In genomic region chr14:20461230-20462141, GRCh38 we compare ENCODE assay signal across 1 cellular context.
TF ChIP-seq lines count a peak whose summit lies in the region.

PIP4P1 (minus strand) TSS chr14:20461434; CDS start chr14:20461325, 109 bp downstream.

TF ChIP-seq in K562, 482 proteins besides CTCF, POLR2A, EP300 and RAD21 (continued from another document and continues in another):
- TF ChIP-seq AFF1 (IDR thresholded peaks at IDR 0.05; ENCODE audit: low read depth in 1 of 2, partially characterized antibody in 2 of 2) (peak in 1 of 2 experiments; percentile 23), CBFA2T2 (conservative IDR thresholded peaks at IDR 0.05) (peak; percentile 95), MEIS2 (IDR thresholded peaks at IDR 0.05; ENCODE audit: partially characterized antibody) (peak; percentile 67), ARNT (IDR thresholded peaks at IDR 0.05) (0 out of 4 replicates have a peak, but pooled peaks of 1 of the 2 experiments have one; percentile 29), CBX1 (IDR thresholded peaks at IDR 0.05; ENCODE audit: low read depth) (peak; percentile 67; the same call in 1 of the 2 replicates), MAX (CRISPR knock-in tag; IDR thresholded peaks at IDR 0.05) (peak; percentile 96), MAFK (IDR thresholded peaks at IDR 0.05; ENCODE audit: low read length) (peak; percentile 63), TAF15 (IDR thresholded peaks at IDR 0.05; ENCODE audit: low read depth, low read length) (no peak), ZNF316 (IDR thresholded peaks at IDR 0.05) (peak; percentile 82), CEBPB (tag; IDR thresholded peaks at IDR 0.05) (peak; percentile 97), THAP12 (CRISPR knock-in tag; IDR thresholded peaks at IDR 0.05) (0 out of 2 replicates have a peak, but pooled peaks have one; percentile 34), DACH1 (IDR thresholded peaks at IDR 0.05; ENCODE audit: partially characterized antibody) (no peak), HNRNPLL (IDR thresholded peaks at IDR 0.05; ENCODE audit: low read depth, low read length, poor library complexity, severe bottlenecking) (peak; percentile 61), MAFF (IDR thresholded peaks at IDR 0.05; ENCODE audit: low read length) (peak; percentile 36; the same call in 1 of the 2 replicates), C11orf30 (IDR thresholded peaks at IDR 0.05; ENCODE audit: low read depth) (peak; percentile 91), NR2C2 (CRISPR knock-in tag; IDR thresholded peaks at IDR 0.05) (no peak), NR2C2 (tag; IDR thresholded peaks at IDR 0.05) (peak; percentile 83), ZSCAN29 (IDR thresholded peaks at IDR 0.05) (0 out of 2 replicates have a peak, but pooled peaks have one; percentile 18), CLOCK (CRISPR knock-in tag; IDR thresholded peaks at IDR 0.05; ENCODE audit: borderline replicate concordance) (peak; percentile 92; the same call in 1 of the 2 replicates), ATF7 (IDR thresholded peaks at IDR 0.05) (peak; percentile 87), PRDM10 (IDR thresholded peaks at IDR 0.05; ENCODE audit: partially characterized antibody) (peak; percentile 51), POLR2B (IDR thresholded peaks at IDR 0.05; ENCODE audit: low read depth, partially characterized antibody) (peak; percentile 76), CREB5 (CRISPR knock-in tag; IDR thresholded peaks at IDR 0.05) (no peak), SREBF1 (IDR thresholded peaks at IDR 0.05; ENCODE audit: borderline replicate concordance, low read depth, low read length) (0 out of 2 replicates have a peak, but pooled peaks have one; percentile 35), PML (IDR thresholded peaks at IDR 0.05; ENCODE audit: low read length) (peak; percentile 58; the same call in 1 of the 2 replicates), PRPF4 (IDR thresholded peaks at IDR 0.05; ENCODE audit: insufficient read depth, low read depth, low read length, poor library complexity, severe bottlenecking) (no peak), NFYB (IDR thresholded peaks at IDR 0.05; ENCODE audit: extremely low read depth, insufficient read length) (peak; percentile 56), KDM5B (IDR thresholded peaks at IDR 0.05; ENCODE audit: insufficient replicate concordance, low read depth, low read length) (peak; percentile 84), ZNF280A (IDR thresholded peaks at IDR 0.05; ENCODE audit: low read depth, partially characterized antibody) (no peak), ZBTB5 (IDR thresholded peaks at IDR 0.05) (peak; percentile 80; the same call in 1 of the 2 replicates), ZBTB12 (CRISPR knock-in tag; IDR thresholded peaks at IDR 0.05) (peak; percentile 61; the same call in 1 of the 2 replicates)
- TF ChIP-seq, protein P1, sequence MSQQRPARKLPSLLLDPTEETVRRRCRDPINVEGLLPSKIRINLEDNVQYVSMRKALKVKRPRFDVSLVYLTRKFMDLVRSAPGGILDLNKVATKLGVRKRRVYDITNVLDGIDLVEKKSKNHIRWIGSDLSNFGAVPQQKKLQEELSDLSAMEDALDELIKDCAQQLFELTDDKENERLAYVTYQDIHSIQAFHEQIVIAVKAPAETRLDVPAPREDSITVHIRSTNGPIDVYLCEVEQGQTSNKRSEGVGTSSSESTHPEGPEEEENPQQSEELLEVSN (IDR thresholded peaks at IDR 0.05; ENCODE audit: borderline replicate concordance in 1 of 2, extremely low read depth in 1 of 2, insufficient read depth in 1 of 2, insufficient read length in 1 of 2, low read depth in 1 of 2, low read length in 1 of 2, poor library complexity in 1 of 2, severe bottlenecking in 1 of 2), result peak; percentile 88 to 91
- TF ChIP-seq, protein P2, sequence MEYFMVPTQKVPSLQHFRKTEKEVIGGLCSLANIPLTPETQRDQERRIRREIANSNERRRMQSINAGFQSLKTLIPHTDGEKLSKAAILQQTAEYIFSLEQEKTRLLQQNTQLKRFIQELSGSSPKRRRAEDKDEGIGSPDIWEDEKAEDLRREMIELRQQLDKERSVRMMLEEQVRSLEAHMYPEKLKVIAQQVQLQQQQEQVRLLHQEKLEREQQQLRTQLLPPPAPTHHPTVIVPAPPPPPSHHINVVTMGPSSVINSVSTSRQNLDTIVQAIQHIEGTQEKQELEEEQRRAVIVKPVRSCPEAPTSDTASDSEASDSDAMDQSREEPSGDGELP (CRISPR knock-in tag; IDR thresholded peaks at IDR 0.05; ENCODE audit: borderline replicate concordance), result peak; percentile 96
